9 cellular contexts compared by ENCODE assay signal in genomic region chr17:30363715-30364202, GRCh38. TPM values are rescaled to one million over a fixed set of nuclear protein-coding genes. Genes with fewer than 3 reads are reported as not detected.
DNase-seq lines count a peak whose midpoint lies in the region; ATAC-seq and TF ChIP-seq lines count a peak whose summit lies in the region.
"Had no signal": no experiment of that assay in that cellular context is flagged by ENCODE, and none has a peak within 500 bp of the region (broad histone marks: within the 10 kb centered on the region; RNA-seq: fewer than 3 reads in every experiment).

No MANE protein-coding gene starts in this region.

- DNase-seq in SIG-M5 treated with dmso at 0.1 percent for 504 hours (lab: John Stamatoyannopoulos, UW; ENCODE audit: unreplicated experiment) (peak; percentile 87), retinal pigment epithelial cell (ENCODE audit: low read depth) (peak; percentile 46), islet precursor cell (no peak), NCI-H446 treated with DMSO at 0.1 percent for 48 hours (lab: John Stamatoyannopoulos, UW) (no peak), NCI-H2107 (lab: John Stamatoyannopoulos, UW) (no peak)
- DNase-seq in activated naive CD8-positive, alpha-beta T cell treated with anti-CD3 and anti-CD28 coated beads for 36 hours, result peak; percentile 88

- peaks cover 14% of the 10 kb centered on the region for H3K9me3 Mint-ChIP-seq in activated naive CD8-positive, alpha-beta T cell treated with anti-CD3 and anti-CD28 coated beads for 36 hours

- no peak overlapping the region for H3K4me3 ChIP-seq in retinal pigment epithelial cell (ENCODE audit: low read length)

- H3K27ac Mint-ChIP-seq in activated naive CD8-positive, alpha-beta T cell treated with anti-CD3 and anti-CD28 coated beads for 36 hours, result peak overlapping the region; percentile 90
- H3K27ac Mint-ChIP-seq: brain had no signal

- peak; percentile 81 for ATAC-seq in GM18907 (IDR thresholded peaks at IDR 0.05; ENCODE audit: unreplicated experiment)
- ATAC-seq in HG03066 (IDR thresholded peaks at IDR 0.05; ENCODE audit: low read depth, unreplicated experiment), result peak; percentile 91

- peaks cover 30% of the 10 kb centered on the region for H3K4me1 Mint-ChIP-seq in activated naive CD8-positive, alpha-beta T cell treated with anti-CD3 and anti-CD28 coated beads for 36 hours

- H3K36me3 Mint-ChIP-seq in activated naive CD8-positive, alpha-beta T cell treated with anti-CD3 and anti-CD28 coated beads for 36 hours, result peaks cover 10% of the 10 kb centered on the region
- H3K36me3 Mint-ChIP-seq: brain had no signal

- H3K27me3 Mint-ChIP-seq in activated naive CD8-positive, alpha-beta T cell treated with anti-CD3 and anti-CD28 coated beads for 36 hours, result no peaks in the 10 kb centered on the region
- H3K27me3 Mint-ChIP-seq: brain had no signal

- peak overlapping the region; percentile 4 for H3K4me3 Mint-ChIP-seq in activated naive CD8-positive, alpha-beta T cell treated with anti-CD3 and anti-CD28 coated beads for 36 hours
- H3K4me3 Mint-ChIP-seq: brain had no signal

- TF ChIP-seq CTCF in retinal pigment epithelial cell (conservative IDR thresholded peaks at IDR 0.05; ENCODE audit: low read depth, low read length), result no peak

RNA-seq across cellular contexts. Expression of gene CPD, which starts 15.0 kb away (rescaled TPM):
- 10 to 100 TPM; 23.7 to 26.2 TPM for total RNA-seq in activated naive CD8-positive, alpha-beta T cell treated with anti-CD3 and anti-CD28 coated beads for 36 hours

RNA-seq across cellular contexts. Expression of gene TMIGD1, which starts 29.9 kb away (rescaled TPM):
- total RNA-seq in activated naive CD8-positive, alpha-beta T cell treated with anti-CD3 and anti-CD28 coated beads for 36 hours, result not detected

Comparison
In these comparisons a context has a peak if more than half of its experiments do, and no peak if none do; other contexts are left out.
1. DNase-seq: peak in SIG-M5 treated with dmso at 0.1 percent for 504 hours (single experiment), activated naive CD8-positive, alpha-beta T cell treated with anti-CD3 and anti-CD28 coated beads for 36 hours (single experiment) and retinal pigment epithelial cell (single experiment); none in islet precursor cell (single experiment), NCI-H446 treated with DMSO at 0.1 percent for 48 hours (single experiment) and NCI-H2107 (single experiment).